1 cellular context compared by ENCODE assay signal in genomic region chr11:79047356-79047755, GRCh38.
TF ChIP-seq lines count a peak whose summit lies in the region.

No MANE protein-coding gene starts in this region.

TF ChIP-seq in SK-N-SH treated with all-trans-retinoic acid at 6 μM for 48 hours, 23 proteins besides CTCF, POLR2A, EP300 and RAD21 (continued from another document):
- TF ChIP-seq TSHZ2 (CRISPR knock-in tag; IDR thresholded peaks at IDR 0.05) (no peak), PATZ1 (CRISPR knock-in tag; IDR thresholded peaks at IDR 0.05; ENCODE audit: borderline replicate concordance) (no peak), CREB5 (CRISPR knock-in tag; IDR thresholded peaks at IDR 0.05; ENCODE audit: low read depth) (no peak), TOX (CRISPR knock-in tag; IDR thresholded peaks at IDR 0.05; ENCODE audit: borderline replicate concordance) (no peak)
TF ChIP-seq in SK-N-SH treated with all-trans-retinoic acid at 6 μM for 48 hours: peak in this region for 0.
